In genomic region chr17:45172232-45172540, GRCh38 we compare ENCODE assay signal across 8 cellular contexts. TPM values are rescaled to one million over a fixed set of nuclear protein-coding genes. Genes with fewer than 3 reads are reported as not detected.
A peak's percentile ranks its signal among the peaks of the same experiment; 100 is the strongest.
DNase-seq lines count a peak whose midpoint lies in the region; ATAC-seq and TF ChIP-seq lines count a peak whose summit lies in the region.

No MANE protein-coding gene starts in this region.

- no peak overlapping the region for H3K4me3 ChIP-seq in SU-DHL-6 (ENCODE audit: insufficient read depth, low read length, poor library complexity, severe bottlenecking)
- peak overlapping the region; percentile 32 for H3K4me3 ChIP-seq in fibroblast of villous mesenchyme (ENCODE audit: low read depth, low read length)
- H3K4me3 ChIP-seq in gastrocnemius medialis: peak overlapping the region; percentile 40 to 52 (median 46)

- H3K79me2 ChIP-seq in SU-DHL-6 (ENCODE audit: insufficient read depth, low read length): no peaks in the 10 kb centered on the region

- ATAC-seq in gastrocnemius medialis: peak in 1 of 2 donors; percentile 1
- ATAC-seq in GM18861 (IDR thresholded peaks at IDR 0.05; ENCODE audit: unreplicated experiment): no peak
- no peak for ATAC-seq in GM21737 (IDR thresholded peaks at IDR 0.05; ENCODE audit: unreplicated experiment)

- no peaks in the 10 kb centered on the region for H3K27me3 ChIP-seq in SU-DHL-6 (ENCODE audit: low read length)
- H3K27me3 ChIP-seq in gastrocnemius medialis: no peaks in the 10 kb centered on the region

- no peak overlapping the region for H2AFZ ChIP-seq in SU-DHL-6 (ENCODE audit: low read depth, low read length, severe bottlenecking)

- no peaks in the 10 kb centered on the region for H3K36me3 ChIP-seq in ES-I3 (ENCODE audit: insufficient read depth, low read length)
- no peaks in the 10 kb centered on the region for H3K36me3 ChIP-seq in SU-DHL-6 (ENCODE audit: low read length)
- H3K36me3 ChIP-seq in gastrocnemius medialis: peaks cover 0 to 7% of the 10 kb centered on the region in 2 donors

- DNase-seq in fibroblast of villous mesenchyme (ENCODE audit: low read depth) (no peak), gastrocnemius medialis (no peak), UCSD-AML1 (lab: John Stamatoyannopoulos, UW; ENCODE audit: unreplicated experiment) (no peak), AG08395 (ENCODE audit: low spot score) (no peak)

- no peaks in the 10 kb centered on the region for H3F3A ChIP-seq in SU-DHL-6 (ENCODE audit: insufficient read depth)

- TF ChIP-seq CTCF in SU-DHL-6 (IDR thresholded peaks at IDR 0.05; ENCODE audit: insufficient read depth, low read length, poor library complexity, severe bottlenecking) (no peak), fibroblast of villous mesenchyme (IDR thresholded peaks at IDR 0.05; ENCODE audit: insufficient read depth, low read depth, low read length) (no peak), gastrocnemius medialis (IDR thresholded peaks at IDR 0.05 in 4 of 5, conservative IDR thresholded peaks at IDR 0.05 in 1 of 5) (no peak)

- peak overlapping the region; percentile 31 for H3K9ac ChIP-seq in ES-I3 (ENCODE audit: low read depth, low read length)
- no peak overlapping the region for H3K9ac ChIP-seq in SU-DHL-6 (ENCODE audit: low read length)

- H4K20me1 ChIP-seq in SU-DHL-6 (ENCODE audit: low read depth, low read length): no peaks in the 10 kb centered on the region

- no peak for TF ChIP-seq POLR2A in gastrocnemius medialis (IDR thresholded peaks at IDR 0.05)

- H3K4me2 ChIP-seq in SU-DHL-6 (ENCODE audit: low read depth, low read length, poor library complexity, severe bottlenecking): peak overlapping the region; percentile 43

- no peaks in the 10 kb centered on the region for H3K9me3 ChIP-seq in ES-I3 (ENCODE audit: control insufficient read depth, insufficient read depth, low read length)
- H3K9me3 ChIP-seq in SU-DHL-6 (ENCODE audit: insufficient read depth, low read length): no peaks in the 10 kb centered on the region
- H3K9me3 ChIP-seq in gastrocnemius medialis: no peaks in the 10 kb centered on the region

- no peaks in the 10 kb centered on the region for H3K9me2 ChIP-seq in SU-DHL-6 (replicated peaks; ENCODE audit: insufficient read depth, low read length)

- H3K27ac ChIP-seq in SU-DHL-6 (ENCODE audit: low read depth, low read length): no peak overlapping the region
- H3K27ac ChIP-seq in gastrocnemius medialis: peak overlapping the region; percentile 88 to 99 (median 94)

- in situ Hi-C loops in gastrocnemius medialis (cut with MboI; ENCODE audit: low sequenced_read_pairs in 4 of 4): loop anchor here in 1 of 4 donors (25.0 kb wide), 1 partner anchor 110 kb away; the partner anchor contains the start of genes DCAKD and NMT1

- intact Hi-C loops in gastrocnemius medialis (cut with DNase I; ENCODE audit: low total_unique reads): no loop called here

- H3K4me1 ChIP-seq in ES-I3 (ENCODE audit: insufficient read depth, low read length) (peaks cover 31% of the 10 kb centered on the region), gastrocnemius medialis (peaks cover 41 to 53% of the 10 kb centered on the region in 2 donors)

RNA-seq across cellular contexts. Expression of gene HEXIM2, which starts 10.5 kb away (rescaled TPM):
- total RNA-seq in fibroblast of villous mesenchyme (6.1 and 6.9 TPM in 2 replicates), gastrocnemius medialis (10 to 100 TPM; 31.4 to 70.8 (median 64.9) TPM)

RNA-seq across cellular contexts. Expression of gene HEXIM1, which starts 23.9 kb away (rescaled TPM):
- total RNA-seq in fibroblast of villous mesenchyme: 8.4 and 11.7 TPM in 2 replicates
- total RNA-seq in gastrocnemius medialis: 10 to 100 TPM; 26.3 to 79.6 (median 36.9) TPM

RNA-seq across cellular contexts. Expression of gene ACBD4, which starts 36.7 kb away (rescaled TPM):
- total RNA-seq in fibroblast of villous mesenchyme (6.1 and 6.9 TPM in 2 replicates), gastrocnemius medialis (1 to 10 TPM; 2.2 to 3.2 (median 2.5) TPM)

RNA-seq across cellular contexts. Expression of gene PLCD3, which starts 39.9 kb away (rescaled TPM):
- total RNA-seq in fibroblast of villous mesenchyme (41.9 and 62.6 TPM in 2 replicates), gastrocnemius medialis (100 to 1,000 TPM in 1 of 4 donors, 10 to 100 TPM in 3; 38.6 to 186 (median 75.1) TPM)

RNA-seq across cellular contexts. Expression of gene FMNL1, which starts 49.5 kb away (rescaled TPM):
- 3.5 and 5.2 TPM in 2 replicates for total RNA-seq in fibroblast of villous mesenchyme
- 1 to 10 TPM in 3 of 4 donors, under 1 TPM in 1; 0.22 to 5.2 (median 3.0) TPM for total RNA-seq in gastrocnemius medialis
